Comparison of ENCODE assay signal across 24 cellular contexts in genomic region chr9:98977246-98977681, GRCh38. TPM values are rescaled to one million over a fixed set of nuclear protein-coding genes. Genes with fewer than 3 reads are reported as not detected.
DNase-seq lines count a peak whose midpoint lies in the region; ATAC-seq and TF ChIP-seq lines count a peak whose summit lies in the region.
"Had no signal": no experiment of that assay in that cellular context is flagged by ENCODE, and none has a peak within 500 bp of the region (broad histone marks: within the 10 kb centered on the region; RNA-seq: fewer than 3 reads in every experiment).

No MANE protein-coding gene starts in this region.

- H3K4me2 ChIP-seq in BLaER1, result peak overlapping the region; percentile 74
- H3K4me2 ChIP-seq: GM23338, PC-9 had no signal

- intact Hi-C loops in activated CD4-positive, alpha-beta T cell treated with anti-CD3 and anti-CD28 coated beads for 36 hours (cut with DNase I, micrococcal nuclease), result no loop called here

- POLR2A ChIA-PET in activated CD4-positive, alpha-beta T cell treated with anti-CD3 and anti-CD28 coated beads for 36 hours (lab: Charles Lee), result no interaction called here

- H3K9ac ChIP-seq in BLaER1 (no peak overlapping the region), skeletal muscle tissue (ENCODE audit: low read depth in 1 of 3, low read length in 3 of 3) (no peak overlapping the region)

- H3K9me3 ChIP-seq in BLaER1 (no peaks in the 10 kb centered on the region), esophagus (ENCODE audit: control insufficient read depth in 2 of 2, insufficient read depth in 1 of 2, low read depth in 1 of 2, low read length in 1 of 2) (no peaks in the 10 kb centered on the region), right atrium auricular region (no peaks in the 10 kb centered on the region), skeletal muscle tissue (ENCODE audit: control insufficient read depth in 3 of 3, low read length in 3 of 3) (no peaks in the 10 kb centered on the region)
- H3K9me3 ChIP-seq: upper lobe of right lung had no signal

- H3K36me3 ChIP-seq in BLaER1, result no peaks in the 10 kb centered on the region
- H3K36me3 ChIP-seq in esophagus (ENCODE audit: control insufficient read depth in 2 of 2, insufficient read depth in 2 of 2, low read length in 1 of 2), result no peaks in the 10 kb centered on the region
- H3K36me3 ChIP-seq in right atrium auricular region, result no peaks in the 10 kb centered on the region
- no peaks in the 10 kb centered on the region for H3K36me3 ChIP-seq in skeletal muscle tissue (ENCODE audit: control insufficient read depth in 3 of 3, insufficient read depth in 3 of 3, low read length in 3 of 3)
- no peaks in the 10 kb centered on the region for H3K36me3 ChIP-seq in H7 (replicated peaks; ENCODE audit: control insufficient read depth, insufficient read depth, low read length)
- H3K36me3 ChIP-seq: upper lobe of right lung had no signal

- H3K27me3 ChIP-seq in BLaER1, result peaks cover 47% of the 10 kb centered on the region
- H3K27me3 ChIP-seq in esophagus (ENCODE audit: control insufficient read depth in 1 of 2, insufficient read depth in 2 of 2, low read length in 2 of 2), result no peaks in the 10 kb centered on the region
- no peaks in the 10 kb centered on the region for H3K27me3 ChIP-seq in right atrium auricular region
- peaks cover 0 to 23% (median 6%) of the 10 kb centered on the region in 3 donors for H3K27me3 ChIP-seq in skeletal muscle tissue (ENCODE audit: control insufficient read depth in 3 of 3, insufficient read depth in 3 of 3, low read length in 3 of 3)
- H3K27me3 ChIP-seq in H7 (ENCODE audit: control insufficient read depth, insufficient read depth, low read length), result peaks cover 17% of the 10 kb centered on the region
- H3K27me3 ChIP-seq: upper lobe of right lung had no signal

- H3K27ac ChIP-seq in BLaER1 (no peak overlapping the region), esophagus (ENCODE audit: low read depth in 2 of 2, low read length in 1 of 2) (peak overlapping the region; percentile 11 to 26), right atrium auricular region (peak overlapping the region; percentile 51 to 73), skeletal muscle tissue (ENCODE audit: low read depth, low read length) (peak overlapping the region; percentile 49)
- H3K27ac ChIP-seq: 22Rv1, PC-9, VCaP had no signal

- ATAC-seq in activated CD4-positive, alpha-beta T cell treated with anti-CD3 and anti-CD28 coated beads for 36 hours, result no peak
- ATAC-seq: GM23338, upper lobe of right lung had no signal

- H3K4me3 Mint-ChIP-seq in activated CD4-positive, alpha-beta T cell treated with anti-CD3 and anti-CD28 coated beads for 36 hours, result no peak overlapping the region
- H3K4me3 Mint-ChIP-seq: activated T-cell treated with anti-CD3 and anti-CD28 coated beads, Interleukin-2, amount 50 U/mL, for 24 hours; CD4-positive, alpha-beta memory T cell; central memory CD8-positive, alpha-beta T cell; GM23338 had no signal

- TF ChIP-seq CTCF in right atrium auricular region (IDR thresholded peaks at IDR 0.05), result no peak

- H3K4me1 ChIP-seq in BLaER1 (peaks cover 40% of the 10 kb centered on the region), esophagus (ENCODE audit: control insufficient read depth in 2 of 2, insufficient read depth in 2 of 2, low read length in 1 of 2) (peaks cover 2 to 8% of the 10 kb centered on the region in 2 donors), right atrium auricular region (peaks cover 0 to 57% of the 10 kb centered on the region in 2 donors), skeletal muscle tissue (ENCODE audit: control insufficient read depth in 3 of 3, insufficient read depth in 3 of 3, low read length in 3 of 3) (peaks cover 48 to 55% (median 54%) of the 10 kb centered on the region in 3 donors)

- H3K4me1 Mint-ChIP-seq in activated CD4-positive, alpha-beta T cell treated with anti-CD3 and anti-CD28 coated beads for 36 hours, result peaks cover 5% of the 10 kb centered on the region
- H3K4me1 Mint-ChIP-seq: CD4-positive, alpha-beta memory T cell; central memory CD8-positive, alpha-beta T cell had no signal

- no peaks in the 10 kb centered on the region for H3K9me3 Mint-ChIP-seq in activated CD4-positive, alpha-beta T cell treated with anti-CD3 and anti-CD28 coated beads for 36 hours (ENCODE audit: low read depth)
- H3K9me3 Mint-ChIP-seq: activated T-cell treated with anti-CD3 and anti-CD28 coated beads, Interleukin-2, amount 50 U/mL, for 24 hours; CD4-positive, alpha-beta memory T cell; central memory CD8-positive, alpha-beta T cell; GM23338 had no signal

- H4K20me1 ChIP-seq in BLaER1, result peaks cover 29% of the 10 kb centered on the region

- 72 to 76% methylated on average over 9 of the region's 9 CpGs for WGBS in esophagus, 2 donors

- H3K27ac Mint-ChIP-seq in activated CD4-positive, alpha-beta T cell treated with anti-CD3 and anti-CD28 coated beads for 36 hours, result no peak overlapping the region
- H3K27ac Mint-ChIP-seq: activated T-cell treated with anti-CD3 and anti-CD28 coated beads, Interleukin-2, amount 50 U/mL, for 24 hours; CD4-positive, alpha-beta memory T cell; GM23338 had no signal

- no peak for DNase-seq in right atrium auricular region (ENCODE audit: low spot score)
- DNase-seq in H7, result no peak
- no peak for DNase-seq in GDM1 (lab: John Stamatoyannopoulos, UW)
- DNase-seq in activated CD4-positive, alpha-beta T cell treated with anti-CD3 and anti-CD28 coated beads for 36 hours, result no peak
- DNase-seq in Kasumi-1 (lab: John Stamatoyannopoulos, UW), result no peak
- DNase-seq: activated CD4-positive, alpha-beta T cell treated with anti-CD3 and anti-CD28 coated beads for 48 hours; activated gamma-delta T cell; activated T-cell treated with anti-CD3 and anti-CD28 coated beads, Interleukin-2, amount 50 U/mL, for 24 hours; CD4-positive, alpha-beta memory T cell; NCI-H1092 treated with DMSO at 0.1 percent for 48 hours; NCI-H187 treated with DMSO at 0.1 percent for 48 hours; NCI-H526; PC-9; SHP77 treated with DMSO at 0.1 percent for 48 hours; T-helper 9 cell; upper lobe of right lung had no signal

- CTCF ChIA-PET in activated CD4-positive, alpha-beta T cell treated with anti-CD3 and anti-CD28 coated beads for 36 hours (lab: Charles Lee), result interaction anchor here (1.3 to 7.3 kb wide), 3 partner anchors 18 to 164 kb away, joined by 5 to 62 read pairs (median 12); no protein-coding TSS in a partner anchor

- H3K36me3 Mint-ChIP-seq in activated CD4-positive, alpha-beta T cell treated with anti-CD3 and anti-CD28 coated beads for 36 hours (ENCODE audit: low read depth), result no peaks in the 10 kb centered on the region
- H3K36me3 Mint-ChIP-seq: CD4-positive, alpha-beta memory T cell had no signal

- peaks cover 15% of the 10 kb centered on the region for H3K27me3 Mint-ChIP-seq in activated CD4-positive, alpha-beta T cell treated with anti-CD3 and anti-CD28 coated beads for 36 hours
- H3K27me3 Mint-ChIP-seq: central memory CD8-positive, alpha-beta T cell had no signal

- no peak overlapping the region for H3K4me3 ChIP-seq in BLaER1
- no peak overlapping the region for H3K4me3 ChIP-seq in esophagus (ENCODE audit: low read depth in 1 of 2, low read length in 2 of 2)
- no peak overlapping the region for H3K4me3 ChIP-seq in right atrium auricular region
- H3K4me3 ChIP-seq in skeletal muscle tissue (ENCODE audit: low read length in 3 of 3), result no peak overlapping the region
- no peak overlapping the region for H3K4me3 ChIP-seq in H7 (ENCODE audit: insufficient read depth, low read depth, low read length)
- H3K4me3 ChIP-seq: GM23338, PC-9, upper lobe of right lung had no signal

RNA-seq across cellular contexts. Expression of gene COL15A1, which starts 33.6 kb away (rescaled TPM):
- 1 to 10 TPM; 5.2 to 7.3 TPM for polyA plus RNA-seq in esophagus
- total RNA-seq in right atrium auricular region (10 to 100 TPM; 22.4 to 38.2 TPM), skeletal muscle tissue (178 TPM)
- not detected in 2 replicates for total RNA-seq in H7 (2014; rRNA removed; shearing (Covaris generic))
- not detected for total RNA-seq in activated CD4-positive, alpha-beta T cell treated with anti-CD3 and anti-CD28 coated beads for 36 hours
- total RNA-seq: CD4-positive, alpha-beta memory T cell; lung microvascular endothelial cell; PC-9 had no signal
- polyA plus RNA-seq: CD4-positive, alpha-beta memory T cell had no signal

Comparison
In these comparisons a context has a peak if more than half of its experiments do, and no peak if none do; other contexts are left out.
1. RNA of gene COL15A1, which starts 33.6 kb away (total RNA-seq): 178 TPM in skeletal muscle tissue (single experiment) and 22.4 to 38.2 TPM in right atrium auricular region; not detected in activated CD4-positive, alpha-beta T cell treated with anti-CD3 and anti-CD28 coated beads for 36 hours and not detected in H7; every median in the first group is over 10 times any median in the second.